8 cellular contexts compared by ENCODE assay signal in genomic region chr19:12985049-12985776, GRCh38. TPM values are rescaled to one million over a fixed set of nuclear protein-coding genes. Genes with fewer than 3 reads are reported as not detected.
A peak's percentile ranks its signal among the peaks of the same experiment; 100 is the strongest.
DNase-seq lines count a peak whose midpoint lies in the region; ATAC-seq and TF ChIP-seq lines count a peak whose summit lies in the region.

No MANE protein-coding gene starts in this region.

- 10 to 47% methylated on average over 16 of the region's 16 CpGs for WGBS in sigmoid colon, 2 donors

- H2AFZ ChIP-seq in PC-9, result no peak overlapping the region

- no TSS peak for BruUV-seq in PC-9 (replicated peaks; lab: Mats Ljungman, UMichigan)

- H3K4me2 ChIP-seq in PC-9, result peak overlapping the region; percentile 55

- H3K9me2 ChIP-seq in PC-9 (ENCODE audit: insufficient read depth), result no peaks in the 10 kb centered on the region

- ATAC-seq in Right ventricle myocardium superior (ENCODE audit: poor library complexity) (peak; percentile 60), GM18873 (IDR thresholded peaks at IDR 0.05; ENCODE audit: low FRiP score, unreplicated experiment) (no peak)

- POLR2A ChIA-PET in PC-9 (lab: Charles Lee; ENCODE audit: unreplicated experiment), result interaction anchor here (0.5 to 0.8 kb wide), 4 partner anchors 18 to 165 kb away, joined by 3 to 7 read pairs (median 4); no protein-coding TSS in a partner anchor

- H3K36me3 ChIP-seq in PC-9 (ENCODE audit: low read depth) (no peaks in the 10 kb centered on the region), sigmoid colon (no peaks in the 10 kb centered on the region)

- H3K9me3 ChIP-seq in PC-9 (ENCODE audit: insufficient read depth, low read depth), result no peaks in the 10 kb centered on the region
- no peaks in the 10 kb centered on the region for H3K9me3 ChIP-seq in sigmoid colon

- H3K4me3 ChIP-seq in PC-9 (no peak overlapping the region), sigmoid colon (no peak overlapping the region)

- intact Hi-C loops in PC-9 (cut with micrococcal nuclease; ENCODE audit: unreplicated experiment), result loop anchor here (1.0 to 2.0 kb wide), 2 partner anchors 49 to 110 kb away; no protein-coding TSS in a partner anchor
- intact Hi-C loops in Right ventricle myocardium superior (cut with DNase I), result no loop called here
- intact Hi-C loops in sigmoid colon (cut with DNase I), result no loop called here

- H3K4me1 ChIP-seq in PC-9 (replicated peaks; ENCODE audit: insufficient read depth) (peaks cover 15% of the 10 kb centered on the region), sigmoid colon (peaks cover 0 to 9% (median 7%) of the 10 kb centered on the region in 4 donors)

- no peaks in the 10 kb centered on the region for H4K20me1 ChIP-seq in PC-9 (ENCODE audit: insufficient read depth)

- TF ChIP-seq CTCF in PC-9 (conservative IDR thresholded peaks at IDR 0.05), result no peak
- no peak for TF ChIP-seq CTCF in sigmoid colon (IDR thresholded peaks at IDR 0.05)

- no peaks in the 10 kb centered on the region for H3K79me2 ChIP-seq in PC-9 (ENCODE audit: low read depth)

- H3K27ac ChIP-seq in PC-9 (no peak overlapping the region), sigmoid colon (peak overlapping the region in 1 of 4 donors; percentile 37)

- TF ChIP-seq EP300 in sigmoid colon (IDR thresholded peaks at IDR 0.05), result no peak

- TF ChIP-seq POLR2A in sigmoid colon (IDR thresholded peaks at IDR 0.05), result no peak

- H3F3A ChIP-seq in PC-9 (ENCODE audit: insufficient read depth, low read depth), result peaks cover 22% of the 10 kb centered on the region; the same call in 1 of the 2 replicates

- H3K27me3 ChIP-seq in PC-9 (ENCODE audit: insufficient read depth, low read depth) (peaks cover 19% of the 10 kb centered on the region), sigmoid colon (no peaks in the 10 kb centered on the region)

- DNase-seq in GM03348 (ENCODE audit: low spot score) (peak; percentile 66), PC-9 (peak; percentile 74 to 83), Right ventricle myocardium superior (peak; percentile 77), sigmoid colon (peak; percentile 82), NCI-H345 treated with DMSO at 0.1 percent for 48 hours (lab: John Stamatoyannopoulos, UW; ENCODE audit: unreplicated experiment) (no peak), NCI-H1092 treated with DMSO at 0.1 percent for 48 hours (lab: John Stamatoyannopoulos, UW) (no peak), activated gamma-delta T cell treated with Interleukin-2 at 50 U/mL for 16 hours (no peak)

- CTCF ChIA-PET in PC-9 (lab: Charles Lee), result interaction anchor here (0.6 to 1.9 kb wide), 8 partner anchors 20 to 1294 kb away, joined by 3 to 12 read pairs (median 4); no protein-coding TSS in a partner anchor

RNA-seq across cellular contexts. Expression of gene NFIX, which starts 10.1 kb away (rescaled TPM):
- total RNA-seq in PC-9 (2021) (19.7 and 24.2 TPM in 2 replicates), Right ventricle myocardium superior (160 TPM), sigmoid colon (100 to 1,000 TPM in 1 of 4 donors, 10 to 100 TPM in 3; 44.1 to 104 (median 58.5) TPM)
- polyA plus RNA-seq in sigmoid colon, result 10 to 100 TPM; 10.6 to 28.2 (median 22.2) TPM

RNA-seq across cellular contexts. Expression of gene DAND5, which starts 15.8 kb away (rescaled TPM):
- total RNA-seq in PC-9 (2021), result 0.20 and 0.28 TPM in 2 replicates
- 9.1 TPM for total RNA-seq in Right ventricle myocardium superior
- total RNA-seq in sigmoid colon, result 1 to 10 TPM; 1.2 to 2.0 (median 1.7) TPM
- under 1 TPM in 1 of 3 donors, not detected in 2; 0.13 TPM for polyA plus RNA-seq in sigmoid colon

RNA-seq across cellular contexts. Expression of gene GADD45GIP1, which starts 28.2 kb away (rescaled TPM):
- total RNA-seq in PC-9 (2021) (29.1 and 32.5 TPM in 2 replicates), Right ventricle myocardium superior (31.1 TPM), sigmoid colon (10 to 100 TPM; 36.0 to 65.8 (median 53.5) TPM)
- 10 to 100 TPM; 23.6 to 32.1 (median 28.2) TPM for polyA plus RNA-seq in sigmoid colon

RNA-seq across cellular contexts. Expression of gene RAD23A, which starts 39.6 kb away (rescaled TPM):
- total RNA-seq in PC-9 (2021) (186 and 187 TPM in 2 replicates), Right ventricle myocardium superior (174 TPM), sigmoid colon (100 to 1,000 TPM in 3 of 4 donors, 10 to 100 TPM in 1; 98.8 to 133 (median 117) TPM)
- polyA plus RNA-seq in sigmoid colon, result 10 to 100 TPM; 58.7 to 99.3 (median 70.9) TPM

RNA-seq across cellular contexts. Expression of gene CALR, which starts 46.8 kb away (rescaled TPM):
- total RNA-seq in PC-9 (2021), result 606 and 727 TPM in 2 replicates
- 378 TPM for total RNA-seq in Right ventricle myocardium superior
- 100 to 1,000 TPM; 147 to 260 (median 208) TPM for total RNA-seq in sigmoid colon
- 100 to 1,000 TPM in 2 of 3 donors, 10 to 100 TPM in 1; 70.3 to 717 (median 168) TPM for polyA plus RNA-seq in sigmoid colon

Comparison
In these comparisons a context has a peak if more than half of its experiments do, and no peak if none do; other contexts are left out.
1. DNase-seq: peak in GM03348 (single experiment), PC-9 (2 of 2), Right ventricle myocardium superior (single experiment) and sigmoid colon (single experiment); none in NCI-H345 treated with DMSO at 0.1 percent for 48 hours (single experiment), NCI-H1092 treated with DMSO at 0.1 percent for 48 hours (single experiment) and activated gamma-delta T cell treated with Interleukin-2 at 50 U/mL for 16 hours (single experiment).